In genomic region chr11:128714881-128715280, GRCh38 we compare ENCODE assay signal across 11 cellular contexts. TPM values are rescaled to one million over a fixed set of nuclear protein-coding genes. Genes with fewer than 3 reads are reported as not detected.
DNase-seq lines count a peak whose midpoint lies in the region; ATAC-seq and TF ChIP-seq lines count a peak whose summit lies in the region.
"Had no signal": no experiment of that assay in that cellular context is flagged by ENCODE, and none has a peak within 500 bp of the region (broad histone marks: within the 10 kb centered on the region; RNA-seq: fewer than 3 reads in every experiment).

No MANE protein-coding gene starts in this region.

- H3F3A ChIP-seq in MM.1S (ENCODE audit: insufficient read depth, low read length), result peaks cover 59% of the 10 kb centered on the region

- H4K20me1 ChIP-seq in DND-41 (ENCODE audit: insufficient read depth, low read length) (peaks cover 37% of the 10 kb centered on the region), MM.1S (ENCODE audit: insufficient read depth, low read length) (no peaks in the 10 kb centered on the region)

- no peaks in the 10 kb centered on the region for H3K9me2 ChIP-seq in MM.1S (replicated peaks; ENCODE audit: insufficient read depth, low read length)

- H3K79me2 ChIP-seq in DND-41 (ENCODE audit: insufficient read depth, low read length), result peaks cover 94% of the 10 kb centered on the region
- peaks cover 100% of the 10 kb centered on the region for H3K79me2 ChIP-seq in MM.1S (ENCODE audit: low read length)
- H3K79me2 ChIP-seq: parathyroid adenoma had no signal

- no peaks in the 10 kb centered on the region for H3K9me3 Mint-ChIP-seq in osteocyte (ENCODE audit: unreplicated experiment)

- H3K27me3 ChIP-seq in DND-41 (ENCODE audit: insufficient read depth, low read length, poor library complexity), result no peaks in the 10 kb centered on the region
- H3K27me3 ChIP-seq in MM.1S (replicated peaks; ENCODE audit: insufficient read depth, low read length), result no peaks in the 10 kb centered on the region
- H3K27me3 ChIP-seq: suprapubic skin had no signal

- H3K27me3 Mint-ChIP-seq in osteocyte (ENCODE audit: unreplicated experiment), result no peaks in the 10 kb centered on the region

- no peak for DNase-seq in DND-41
- no peak for DNase-seq in MM.1S
- DNase-seq in dedifferentiated amniotic fluid mesenchymal stem cell (ENCODE audit: extremely low spot score), result peak; percentile 96
- no peak for DNase-seq in osteocyte (ENCODE audit: extremely low spot score, unreplicated experiment)
- DNase-seq in stimulated activated CD4-positive, alpha-beta T cell treated with anti-CD3 and anti-CD28 coated beads, Interleukin-15, amount 100 ng/mL, for 24 hours, result no peak
- DNase-seq in NCI-H82 treated with DMSO at 0.1 percent for 48 hours (lab: John Stamatoyannopoulos, UW; ENCODE audit: unreplicated experiment), result no peak
- DNase-seq: NCI-H187 had no signal

- H3K4me1 Mint-ChIP-seq in osteocyte (ENCODE audit: unreplicated experiment), result peaks cover 82% of the 10 kb centered on the region

- H3K4me1 ChIP-seq in DND-41 (ENCODE audit: insufficient read depth, low read length), result peaks cover 76% of the 10 kb centered on the region
- H3K4me1 ChIP-seq in MM.1S (ENCODE audit: low read length), result peaks cover 68% of the 10 kb centered on the region
- H3K4me1 ChIP-seq: parathyroid adenoma had no signal

- peak overlapping the region; percentile 36 for H3K4me3 Mint-ChIP-seq in osteocyte (ENCODE audit: unreplicated experiment)

- peak overlapping the region; percentile 66 for H3K4me2 ChIP-seq in DND-41 (ENCODE audit: insufficient read depth, low read length)
- H3K4me2 ChIP-seq in MM.1S (ENCODE audit: low read depth, low read length), result peak overlapping the region; percentile 93; the same call in 1 of the 2 replicates

- TF ChIP-seq CTCF in DND-41 (IDR thresholded peaks at IDR 0.05; ENCODE audit: borderline replicate concordance, extremely low read depth, low read length, poor library complexity, severe bottlenecking) (no peak), MM.1S (IDR thresholded peaks at IDR 0.05; ENCODE audit: low read length) (no peak), osteocyte (IDR thresholded peaks at IDR 0.05) (no peak)

- peak overlapping the region; percentile 53; the same call in 1 of the 2 replicates for H3K9ac ChIP-seq in DND-41 (ENCODE audit: low read depth, low read length)
- no peak overlapping the region for H3K9ac ChIP-seq in MM.1S (ENCODE audit: low read length)
- H3K9ac ChIP-seq: parathyroid adenoma had no signal

- H2AFZ ChIP-seq in DND-41 (ENCODE audit: low read depth, low read length), result no peak overlapping the region
- no peak overlapping the region for H2AFZ ChIP-seq in MM.1S (ENCODE audit: low read length)
- H2AFZ ChIP-seq: parathyroid adenoma had no signal

- H3K36me3 ChIP-seq in DND-41 (ENCODE audit: insufficient read depth, low read length) (no peaks in the 10 kb centered on the region; the same call in 1 of the 2 replicates), MM.1S (replicated peaks; ENCODE audit: insufficient read depth, low read length) (no peaks in the 10 kb centered on the region; the same call in 1 of the 2 replicates)
- H3K36me3 ChIP-seq: suprapubic skin had no signal

- H3K4me3 ChIP-seq in DND-41 (ENCODE audit: low read depth in 1 of 2, low read length in 2 of 2) (no peak overlapping the region), MM.1S (ENCODE audit: low read length) (no peak overlapping the region)
- H3K4me3 ChIP-seq: suprapubic skin had no signal

- ATAC-seq in DND-41 (ENCODE audit: insufficient read depth, low read depth) (no peak), HG03378 (IDR thresholded peaks at IDR 0.05; ENCODE audit: unreplicated experiment) (no peak), GM19324 (IDR thresholded peaks at IDR 0.05; ENCODE audit: low FRiP score, unreplicated experiment) (no peak)

- peaks cover 2% of the 10 kb centered on the region for H3K36me3 Mint-ChIP-seq in osteocyte (ENCODE audit: unreplicated experiment)

- H3K9me3 ChIP-seq in DND-41 (ENCODE audit: insufficient read depth, low read length, severe bottlenecking) (no peaks in the 10 kb centered on the region), MM.1S (replicated peaks; ENCODE audit: insufficient read depth, low read length) (no peaks in the 10 kb centered on the region)
- H3K9me3 ChIP-seq: suprapubic skin had no signal

- H3K27ac Mint-ChIP-seq in osteocyte (ENCODE audit: unreplicated experiment), result peak overlapping the region; percentile 98

- H3K27ac ChIP-seq in DND-41 (ENCODE audit: low read length) (peak overlapping the region; percentile 90), MM.1S (ENCODE audit: low read length) (peak overlapping the region; percentile 99; the same call in 1 of the 2 replicates)
- H3K27ac ChIP-seq: parathyroid adenoma, suprapubic skin had no signal

RNA-seq across cellular contexts. Expression of gene FLI1, which starts 21.0 kb away (rescaled TPM):
- 20.9 and 22.1 TPM in 2 replicates for total RNA-seq in osteocyte
